11 cellular contexts compared by ENCODE assay signal in the genomic region with DNA sequence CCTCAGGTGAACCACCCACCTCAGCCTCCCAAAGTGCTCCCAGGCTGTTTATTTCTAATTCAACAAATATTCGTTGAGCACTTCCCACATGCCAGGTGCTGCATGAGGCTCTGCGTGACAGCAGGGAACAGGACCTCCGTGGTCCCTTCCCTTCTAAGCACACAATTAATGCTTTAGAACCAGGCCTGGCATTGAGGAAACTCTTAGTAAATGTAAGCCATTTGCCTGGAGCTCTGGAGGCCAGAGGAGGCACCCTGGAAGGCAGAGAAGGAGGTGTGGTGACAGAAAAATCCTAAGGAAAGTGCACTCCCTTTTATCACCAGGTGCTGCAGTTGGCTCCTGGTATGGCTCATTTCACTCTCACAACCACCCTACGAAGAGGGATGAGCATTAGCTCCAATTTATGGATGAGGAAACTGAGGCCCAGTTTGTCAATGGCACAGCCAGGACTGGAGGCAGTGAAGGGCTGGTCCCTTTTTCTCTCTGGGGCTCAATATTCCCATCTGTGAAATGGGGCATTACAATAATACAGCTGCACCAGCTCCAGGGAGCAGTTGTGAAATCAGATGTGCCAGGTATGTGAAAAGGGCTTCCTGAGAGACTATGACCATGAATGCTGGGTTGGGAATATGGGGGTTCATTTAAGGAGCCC. TPM values are rescaled to one million over a fixed set of nuclear protein-coding genes. Genes with fewer than 3 reads are reported as not detected.
A peak's percentile ranks its signal among the peaks of the same experiment; 100 is the strongest.
DNase-seq lines count a peak whose midpoint lies in the region; ATAC-seq and TF ChIP-seq lines count a peak whose summit lies in the region.
"Had no signal": no experiment of that assay in that cellular context is flagged by ENCODE, and none has a peak within 500 bp of the region (broad histone marks: within the 10 kb centered on the region; RNA-seq: fewer than 3 reads in every experiment).

No MANE protein-coding gene starts in this region.

- TF ChIP-seq POLR2A in uterus (IDR thresholded peaks at IDR 0.05) = no peak

- no peaks in the 10 kb centered on the region for H3K36me3 ChIP-seq in left ventricle myocardium inferior
- H3K36me3 ChIP-seq in uterus = no peaks in the 10 kb centered on the region
- H3K36me3 ChIP-seq: BLaER1 had no signal

- peaks cover 43% of the 10 kb centered on the region for H3K4me1 ChIP-seq in left ventricle myocardium inferior
- no peaks in the 10 kb centered on the region for H3K4me1 ChIP-seq in uterus
- H3K4me1 ChIP-seq: BLaER1 had no signal

- no peak overlapping the region for H3K4me3 ChIP-seq in left ventricle myocardium inferior
- H3K4me3 ChIP-seq in uterus = no peak overlapping the region
- H3K4me3 ChIP-seq: BLaER1 had no signal

- peak overlapping the region; percentile 74 to 95 (median 86) for H3K27ac Mint-ChIP-seq in nephron
- H3K27ac Mint-ChIP-seq: activated T-helper 17 cell treated with anti-CD3 and anti-CD28 coated beads, Interleukin-2, amount 50 U/mL, for 72 hours had no signal

- H3K27me3 Mint-ChIP-seq in nephron (ENCODE audit: low read depth) = no peaks in the 10 kb centered on the region

- no peaks in the 10 kb centered on the region for H3K9me3 Mint-ChIP-seq in nephron
- H3K9me3 Mint-ChIP-seq: activated T-helper 17 cell treated with anti-CD3 and anti-CD28 coated beads, Interleukin-2, amount 50 U/mL, for 72 hours had no signal

- intact Hi-C loops in left ventricle myocardium inferior (cut with micrococcal nuclease) = no loop called here
- intact Hi-C loops in Right ventricle myocardium inferior (cut with DNase I) = no loop called here
- intact Hi-C loops in uterus (cut with DNase I; ENCODE audit: low total_unique reads) = no loop called here

- no peaks in the 10 kb centered on the region for H3K27me3 ChIP-seq in left ventricle myocardium inferior (ENCODE audit: low read depth)
- H3K27me3 ChIP-seq in uterus = peaks cover 0 to 3% of the 10 kb centered on the region in 2 donors

- H3K4me3 Mint-ChIP-seq in nephron = no peak overlapping the region
- H3K4me3 Mint-ChIP-seq: activated T-helper 17 cell treated with anti-CD3 and anti-CD28 coated beads, Interleukin-2, amount 50 U/mL, for 72 hours had no signal

- H3K4me1 Mint-ChIP-seq in nephron = peaks cover 16% of the 10 kb centered on the region
- H3K4me1 Mint-ChIP-seq: activated T-helper 17 cell treated with anti-CD3 and anti-CD28 coated beads, Interleukin-2, amount 50 U/mL, for 72 hours had no signal

- TF ChIP-seq CTCF in left ventricle myocardium inferior (IDR thresholded peaks at IDR 0.05; ENCODE audit: borderline replicate concordance) = no peak
- TF ChIP-seq CTCF in nephron (IDR thresholded peaks at IDR 0.05; ENCODE audit: unreplicated experiment in 3 of 3) = no peak
- no peak for TF ChIP-seq CTCF in uterus (IDR thresholded peaks at IDR 0.05)

- H3K9me3 ChIP-seq in left ventricle myocardium inferior (replicated peaks) = no peaks in the 10 kb centered on the region
- H3K9me3 ChIP-seq in uterus = no peaks in the 10 kb centered on the region
- H3K9me3 ChIP-seq: BLaER1 had no signal

- peak overlapping the region; percentile 89 for H3K27ac ChIP-seq in left ventricle myocardium inferior (replicated peaks)
- H3K27ac ChIP-seq in cingulate gyrus (ENCODE audit: low read depth, low read length) = peak overlapping the region; percentile 29
- peak overlapping the region; percentile 31 to 48 for H3K27ac ChIP-seq in uterus
- H3K27ac ChIP-seq: BLaER1 had no signal

- DNase-seq in left ventricle myocardium inferior (no peak), Right ventricle myocardium inferior (ENCODE audit: missing footprints) (no peak), uterus (no peak)

- no peak for ATAC-seq in Right ventricle myocardium inferior
- no peak for ATAC-seq in HG03108 (IDR thresholded peaks at IDR 0.05; ENCODE audit: unreplicated experiment)
- no peak for ATAC-seq in HG03095 (IDR thresholded peaks at IDR 0.05; ENCODE audit: unreplicated experiment)
- no peak for ATAC-seq in GM18867 (IDR thresholded peaks at IDR 0.05; ENCODE audit: unreplicated experiment)
- ATAC-seq: activated T-helper 17 cell treated with anti-CD3 and anti-CD28 coated beads, Interleukin-2, amount 50 U/mL, for 72 hours had no signal

- H3K36me3 Mint-ChIP-seq in nephron (ENCODE audit: low read depth) = no peaks in the 10 kb centered on the region

RNA-seq across cellular contexts. Expression of a gene that starts 8.1 kb away (rescaled TPM):
- total RNA-seq in left ventricle myocardium inferior (91.5 TPM), Right ventricle myocardium inferior (98.9 TPM), uterus (100 to 1,000 TPM; 364 to 646 (median 505) TPM)

RNA-seq across cellular contexts. Expression of a gene that starts 40.8 kb away (rescaled TPM):
- 7.6 TPM for total RNA-seq in left ventricle myocardium inferior
- 7.1 TPM for total RNA-seq in Right ventricle myocardium inferior
- 1 to 10 TPM in 2 of 4 donors, not detected in 2; 5.1 to 8.4 TPM for total RNA-seq in uterus
- total RNA-seq: activated T-helper 17 cell treated with anti-CD3 and anti-CD28 coated beads, Interleukin-2, amount 50 U/mL, for 72 hours; fibroblast of villous mesenchyme had no signal

Comparison
In these comparisons a context has a peak if more than half of its experiments do, and no peak if none do; other contexts are left out.
1. H3K27ac ChIP-seq: peak in every context shown above with its lines; median percentile 89 in left ventricle myocardium inferior; 40 in uterus; 29 in cingulate gyrus.